24 cellular contexts compared by ENCODE assay signal in the genomic region with DNA sequence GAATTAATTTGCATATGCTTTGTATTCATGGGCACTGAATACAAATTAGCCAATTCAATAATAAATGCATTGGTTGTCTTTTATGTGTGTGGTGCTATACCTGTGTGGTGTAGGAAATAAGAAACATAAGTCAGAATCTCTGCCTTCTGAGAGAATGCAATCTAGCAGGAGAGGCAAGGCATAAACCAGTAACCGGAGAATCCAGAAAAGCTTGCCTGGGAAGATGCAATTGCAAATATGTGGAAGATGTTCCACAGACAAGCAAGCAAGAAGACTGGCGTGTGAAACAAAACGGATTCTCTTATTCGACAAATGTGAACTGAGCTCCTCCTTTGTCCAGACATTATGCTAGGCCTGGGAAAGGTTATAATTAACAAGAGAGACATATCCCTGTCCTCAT.
"Had no signal": no experiment of that assay in that cellular context is flagged by ENCODE, and none has a peak within 500 bp of the region (broad histone marks: within the 10 kb centered on the region; RNA-seq: fewer than 3 reads in every experiment).

No MANE protein-coding gene starts in this region.

- DNase-seq: effector memory CD4-positive, alpha-beta T cell; esophagus squamous epithelium; foreskin fibroblast; glutamatergic neuron; immature natural killer cell; left ventricle myocardium superior; mesenchymal stem cell; midbrain; nucleus accumbens; ovary; sigmoid colon; stimulated activated CD4-positive, alpha-beta T cell treated with anti-CD3 and anti-CD28 coated beads, Interleukin-12 subunit alpha, Interleukin-12 subunit beta, amount 100 ng/mL, for 4 hours; stimulated activated naive CD4-positive, alpha-beta T cell; stomach; substantia nigra; transverse colon; uterus had no signal

- ATAC-seq: gastroesophageal sphincter; left ventricle myocardium superior; natural killer cell treated with Interleukin-12 subunit alpha and Interleukin-12 subunit beta and Interleukin-15 and Interleukin-18, amount 100 ng/mL, for 72 hours had no signal

- H3K27ac ChIP-seq: epithelial cell of prostate, esophagus squamous epithelium, gastroesophageal sphincter, neural progenitor cell, ovary, right atrium auricular region, sigmoid colon, skin epidermis, stomach, thoracic aorta, transverse colon, uterus had no signal
